9 cellular contexts compared by ENCODE assay signal in the genomic region with DNA sequence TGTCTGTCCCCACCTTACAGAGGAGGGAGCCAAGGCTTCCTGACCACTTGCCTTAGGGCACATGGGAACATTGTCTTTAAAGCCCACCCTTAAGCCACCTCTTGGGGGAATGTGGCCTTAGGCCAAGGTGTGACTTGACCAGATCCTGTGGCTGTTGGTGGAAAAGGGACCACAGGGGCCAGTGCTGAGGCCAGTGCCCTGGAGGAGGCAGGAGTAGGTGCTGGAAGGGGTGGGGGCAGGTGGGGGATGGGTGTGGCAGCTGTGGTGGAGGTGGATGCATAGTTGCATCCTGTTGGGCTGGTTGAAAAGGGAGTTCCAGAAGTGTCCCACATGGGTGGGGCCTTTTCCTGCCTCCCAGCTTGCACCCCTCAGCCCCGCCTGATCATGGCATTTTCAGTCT. TPM values are rescaled to one million over a fixed set of nuclear protein-coding genes. Genes with fewer than 3 reads are reported as not detected.
DNase-seq lines count a peak whose midpoint lies in the region; ATAC-seq and TF ChIP-seq lines count a peak whose summit lies in the region.
"Had no signal": no experiment of that assay in that cellular context is flagged by ENCODE, and none has a peak within 500 bp of the region (broad histone marks: within the 10 kb centered on the region; RNA-seq: fewer than 3 reads in every experiment).

No MANE protein-coding gene starts in this region.

- peak; percentile 15 to 24 for DNase-seq in activated CD4-positive, alpha-beta T cell treated with anti-CD3 and anti-CD28 coated beads for 4 hours
- no peak for DNase-seq in activated CD4-positive, alpha-beta T cell treated with anti-CD3 and anti-CD28 coated beads, Interleukin-2, amount 50 U/mL, for 4 hours
- DNase-seq in activated CD4-positive, alpha-beta memory T cell treated with anti-CD3 and anti-CD28 coated beads, Interleukin-2, amount 10 ng/mL, durations not matched to agents 7 days and 5 days: peak; percentile 74
- peak; percentile 53 to 68 (median 63) for DNase-seq in right cardiac atrium
- no peak for DNase-seq in substantia nigra (lab: John Stamatoyannopoulos, UW)
- DNase-seq in progenitor cell of endocrine pancreas (ENCODE audit: low spot score, unreplicated experiment): no peak
- DNase-seq in activated CD8-positive, alpha-beta memory T cell treated with anti-CD3 and anti-CD28 coated beads for 24 hours: no peak
- DNase-seq in germinal center (ENCODE audit: low spot score): no peak
- DNase-seq: NCI-H226 had no signal

- peaks cover 57% of the 10 kb centered on the region for H3K36me3 Mint-ChIP-seq in activated CD4-positive, alpha-beta memory T cell treated with anti-CD3 and anti-CD28 coated beads, Interleukin-2, amount 10 ng/mL, durations not matched to agents 7 days and 5 days (ENCODE audit: low read depth)
- H3K36me3 Mint-ChIP-seq in progenitor cell of endocrine pancreas (ENCODE audit: insufficient read depth): peaks cover 4% of the 10 kb centered on the region

- no peak overlapping the region for H3K4me3 ChIP-seq in right cardiac atrium (ENCODE audit: low read length)

- peak; percentile 4 to 65 for ATAC-seq in right cardiac atrium

- H3K4me1 Mint-ChIP-seq in activated CD4-positive, alpha-beta memory T cell treated with anti-CD3 and anti-CD28 coated beads, Interleukin-2, amount 10 ng/mL, durations not matched to agents 7 days and 5 days: peaks cover 83% of the 10 kb centered on the region
- no peaks in the 10 kb centered on the region for H3K4me1 Mint-ChIP-seq in progenitor cell of endocrine pancreas (ENCODE audit: low read depth)

- no peak for TF ChIP-seq CTCF in progenitor cell of endocrine pancreas (IDR thresholded peaks at IDR 0.05; ENCODE audit: unreplicated experiment)

- peak overlapping the region; percentile 60 for H3K4me3 Mint-ChIP-seq in activated CD4-positive, alpha-beta memory T cell treated with anti-CD3 and anti-CD28 coated beads, Interleukin-2, amount 10 ng/mL, durations not matched to agents 7 days and 5 days
- no peak overlapping the region for H3K4me3 Mint-ChIP-seq in progenitor cell of endocrine pancreas (ENCODE audit: low read depth)

- H3K27ac ChIP-seq in right cardiac atrium (ENCODE audit: low read length) (peak overlapping the region; percentile 32), substantia nigra (ENCODE audit: low read depth, low read length, poor library complexity, severe bottlenecking) (peak overlapping the region; percentile 68)

- H3K4me1 ChIP-seq in right cardiac atrium (ENCODE audit: control insufficient read depth, insufficient read depth, low read length): peaks cover 26% of the 10 kb centered on the region

- H3K27me3 Mint-ChIP-seq in activated CD4-positive, alpha-beta memory T cell treated with anti-CD3 and anti-CD28 coated beads, Interleukin-2, amount 10 ng/mL, durations not matched to agents 7 days and 5 days: no peaks in the 10 kb centered on the region
- no peaks in the 10 kb centered on the region for H3K27me3 Mint-ChIP-seq in progenitor cell of endocrine pancreas

- peak overlapping the region; percentile 96 for H3K27ac Mint-ChIP-seq in activated CD4-positive, alpha-beta memory T cell treated with anti-CD3 and anti-CD28 coated beads, Interleukin-2, amount 10 ng/mL, durations not matched to agents 7 days and 5 days
- H3K27ac Mint-ChIP-seq in progenitor cell of endocrine pancreas: no peak overlapping the region

- CTCF ChIA-PET in activated CD4-positive, alpha-beta memory T cell treated with anti-CD3 and anti-CD28 coated beads, Interleukin-2, amount 10 ng/mL, durations not matched to agents 7 days and 5 days (lab: Charles Lee): interaction anchor here (0.8 to 1.3 kb wide), 5 partner anchors 12 to 96 kb away, joined by 3 read pairs; no protein-coding TSS in a partner anchor

- POLR2A ChIA-PET in activated CD4-positive, alpha-beta memory T cell treated with anti-CD3 and anti-CD28 coated beads, Interleukin-2, amount 10 ng/mL, durations not matched to agents 7 days and 5 days (lab: Charles Lee): interaction anchor here (1.4 to 3.6 kb wide), 2 partner anchors 12 to 44 kb away, joined by 3 to 16 read pairs; partner anchors contain the start of gene DNM2

- intact Hi-C loops in right cardiac atrium (cut with DNase I): loop anchor here in 1 of 4 donors (2.0 kb wide), 1 partner anchor 40 kb away; no protein-coding TSS in a partner anchor

- H3K9me3 Mint-ChIP-seq in activated CD4-positive, alpha-beta memory T cell treated with anti-CD3 and anti-CD28 coated beads, Interleukin-2, amount 10 ng/mL, durations not matched to agents 7 days and 5 days: peaks cover 5% of the 10 kb centered on the region
- no peaks in the 10 kb centered on the region for H3K9me3 Mint-ChIP-seq in progenitor cell of endocrine pancreas (ENCODE audit: low read depth)

- no peaks in the 10 kb centered on the region for H3K27me3 ChIP-seq in right cardiac atrium (ENCODE audit: control insufficient read depth, insufficient read depth)

- 72% methylated on average over 1 of the region's 1 CpG for WGBS in right cardiac atrium

- H3K9me3 ChIP-seq in right cardiac atrium (ENCODE audit: control insufficient read depth, low read length): no peaks in the 10 kb centered on the region

RNA-seq across cellular contexts. Expression of gene DNM2, which starts 44.8 kb away (rescaled TPM):
- total RNA-seq in activated CD4-positive, alpha-beta memory T cell treated with anti-CD3 and anti-CD28 coated beads, Interleukin-2, amount 10 ng/mL, durations not matched to agents 7 days and 5 days: 100 to 1,000 TPM; 277 to 288 TPM
- total RNA-seq in right cardiac atrium (100 to 1,000 TPM; 176 to 202 (median 189) TPM), progenitor cell of endocrine pancreas (124 and 127 TPM in 2 replicates)
- 129 TPM for polyA plus RNA-seq in right cardiac atrium

Comparison
In these comparisons a context has a peak if more than half of its experiments do, and no peak if none do; other contexts are left out.
1. DNase-seq: peak in activated CD4-positive, alpha-beta T cell treated with anti-CD3 and anti-CD28 coated beads for 4 hours (2 of 2), activated CD4-positive, alpha-beta memory T cell treated with anti-CD3 and anti-CD28 coated beads, Interleukin-2, amount 10 ng/mL, durations not matched to agents 7 days and 5 days (single experiment) and right cardiac atrium (3 of 3); none in activated CD4-positive, alpha-beta T cell treated with anti-CD3 and anti-CD28 coated beads, Interleukin-2, amount 50 U/mL, for 4 hours (0 of 2), substantia nigra (0 of 49), progenitor cell of endocrine pancreas (single experiment), activated CD8-positive, alpha-beta memory T cell treated with anti-CD3 and anti-CD28 coated beads for 24 hours (single experiment) and germinal center (single experiment).